Comparison of ENCODE assay signal across 17 cellular contexts in genomic region chr4:94550352-94550751, GRCh38.
"Had no signal": no experiment of that assay in that cellular context is flagged by ENCODE, and none has a peak within 500 bp of the region (broad histone marks: within the 10 kb centered on the region; RNA-seq: fewer than 3 reads in every experiment).

No MANE protein-coding gene starts in this region.

- H3K9me3 Mint-ChIP-seq: central memory CD8-positive, alpha-beta T cell had no signal

- H3K27me3 Mint-ChIP-seq: activated CD4-positive, alpha-beta T cell treated with anti-CD3 and anti-CD28 coated beads for 36 hours; central memory CD8-positive, alpha-beta T cell had no signal

- H3K9ac ChIP-seq: parathyroid adenoma had no signal

- H3K79me2 ChIP-seq: parathyroid adenoma had no signal

- H3K27ac ChIP-seq: parathyroid adenoma, SJSA1, transverse colon, WERI-Rb-1 had no signal

- H3K4me1 Mint-ChIP-seq: central memory CD8-positive, alpha-beta T cell had no signal

- H3K9me3 ChIP-seq: SJSA1, transverse colon had no signal

- H3K4me3 Mint-ChIP-seq: activated CD4-positive, alpha-beta T cell treated with anti-CD3 and anti-CD28 coated beads for 36 hours; activated naive CD4-positive, alpha-beta T cell treated with anti-CD3 and anti-CD28 coated beads for 36 hours; central memory CD8-positive, alpha-beta T cell; endodermal cell; neural crest cell had no signal

- DNase-seq: activated CD4-positive, alpha-beta T cell treated with anti-CD3 and anti-CD28 coated beads for 36 hours; activated naive CD4-positive, alpha-beta T cell treated with anti-CD3 and anti-CD28 coated beads for 36 hours; endodermal cell; islet precursor cell; mesendoderm; retina; small intestine; stimulated activated naive CD4-positive, alpha-beta T cell; substantia nigra; SW 1271; transverse colon; WERI-Rb-1 had no signal

- H3K4me1 ChIP-seq: parathyroid adenoma had no signal

- H3K27ac Mint-ChIP-seq: activated CD4-positive, alpha-beta T cell treated with anti-CD3 and anti-CD28 coated beads for 36 hours; activated naive CD4-positive, alpha-beta T cell treated with anti-CD3 and anti-CD28 coated beads for 36 hours; endodermal cell had no signal

- H2AFZ ChIP-seq: parathyroid adenoma had no signal

- H3K4me3 ChIP-seq: SJSA1, transverse colon had no signal

- H3K36me3 ChIP-seq: transverse colon, WERI-Rb-1 had no signal

- H3K27me3 ChIP-seq: SJSA1, transverse colon had no signal

- ATAC-seq: activated CD4-positive, alpha-beta T cell treated with anti-CD3 and anti-CD28 coated beads for 36 hours; esophagus mucosa had no signal
